In the genomic region with DNA sequence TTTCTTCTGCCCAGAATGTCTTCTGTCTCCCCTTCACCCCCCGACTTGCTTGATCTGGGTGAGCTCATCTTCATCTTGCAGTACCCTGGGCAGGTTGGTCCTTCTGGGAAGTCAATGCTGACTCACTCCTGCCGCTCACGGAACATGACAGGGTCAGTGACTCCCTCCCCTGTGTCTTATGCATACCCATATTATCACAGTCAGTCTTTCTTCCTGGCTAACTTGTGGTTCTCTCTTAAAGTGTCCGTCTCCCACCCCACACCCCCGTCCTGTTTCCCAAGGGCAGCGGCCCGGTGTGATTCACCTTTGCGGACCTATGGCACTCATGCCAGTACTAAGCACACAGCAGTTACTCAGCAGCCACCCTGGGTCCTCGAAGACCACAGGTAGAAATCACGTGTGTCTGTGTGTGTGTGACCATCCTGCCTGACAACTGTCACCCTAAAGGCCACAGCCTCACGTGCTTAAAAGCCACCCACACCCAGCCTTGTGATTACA, we compare ENCODE assay signal across 11 cellular contexts. TPM values are rescaled to one million over a fixed set of nuclear protein-coding genes. Genes with fewer than 3 reads are reported as not detected.
DNase-seq lines count a peak whose midpoint lies in the region; ATAC-seq and TF ChIP-seq lines count a peak whose summit lies in the region.
"Had no signal": no experiment of that assay in that cellular context is flagged by ENCODE, and none has a peak within 500 bp of the region (broad histone marks: within the 10 kb centered on the region; RNA-seq: fewer than 3 reads in every experiment).

No MANE protein-coding gene starts in this region.

- no peak overlapping the region for H3K23ac ChIP-seq in H9 (ENCODE audit: insufficient read length, low read depth, low read length)

- no peak overlapping the region for H3K4me2 ChIP-seq in H9 (ENCODE audit: insufficient read depth, insufficient read length, low read length)

- H3K56ac ChIP-seq in H9 (ENCODE audit: insufficient read length, low read depth, low read length), result no peak overlapping the region

- H2BK5ac ChIP-seq in H9 (ENCODE audit: insufficient read length, low read length), result no peak overlapping the region

- H2BK20ac ChIP-seq in H9 (ENCODE audit: low read depth, low read length, poor library complexity, severe bottlenecking), result no peak overlapping the region

- peak; percentile 33 to 58 for ATAC-seq in stimulated activated naive B cell treated with anti-CD40 and anti-IgM and Interleukin-4, amounts not matched to agents 10 μg/mL and 1 μg/mL and 100 μg/mL, for 72 hours (replicated peaks)
- ATAC-seq in GM21529 (IDR thresholded peaks at IDR 0.05; ENCODE audit: unreplicated experiment), result no peak

- no peak for TF ChIP-seq CTCF in H9 (conservative IDR thresholded peaks at IDR 0.05)

- no peaks in the 10 kb centered on the region for H3K79me2 ChIP-seq in H9 (ENCODE audit: insufficient read depth, low read length)

- H4K20me1 ChIP-seq in H9 (ENCODE audit: control insufficient read depth, insufficient read depth, insufficient read length), result no peaks in the 10 kb centered on the region

- no peak overlapping the region for H3K9ac ChIP-seq in H9 (ENCODE audit: extremely low read depth, insufficient read length, low read length)

- no peak overlapping the region for H4K8ac ChIP-seq in H9 (replicated peaks; ENCODE audit: insufficient read length, low read depth, low read length)

- H3K4me1 ChIP-seq in H9 (ENCODE audit: insufficient read depth, low read length), result no peaks in the 10 kb centered on the region
- H3K4me1 ChIP-seq: Peyer's patch had no signal

- H3K27ac ChIP-seq in H9 (ENCODE audit: insufficient read length, low read depth, low read length), result no peak overlapping the region
- H3K27ac ChIP-seq: lower lobe of right lung, Peyer's patch had no signal

- no peak overlapping the region for H3K18ac ChIP-seq in H9 (ENCODE audit: insufficient read length, low read depth, low read length)

- H3K23me2 ChIP-seq in H9 (ENCODE audit: insufficient read length, low read depth, low read length, poor library complexity, severe bottlenecking), result no peaks in the 10 kb centered on the region

- H2BK15ac ChIP-seq in H9 (ENCODE audit: low read depth, low read length), result no peak overlapping the region

- H3K36me3 Mint-ChIP-seq in activated T-cell treated with anti-CD3 and anti-CD28 coated beads, Interleukin-2, amount 50 U/mL, for 24 hours (ENCODE audit: low read depth), result no peaks in the 10 kb centered on the region
- H3K36me3 Mint-ChIP-seq in stimulated activated naive B cell treated with anti-CD40 and anti-IgM and Interleukin-4, amounts not matched to agents 10 μg/mL and 1 μg/mL and 100 μg/mL, for 72 hours, result no peaks in the 10 kb centered on the region
- peaks cover 10 to 17% (median 14%) of the 10 kb centered on the region in 3 experiments; a peak in 6 of 7 replicates for H3K36me3 Mint-ChIP-seq in H9 (ENCODE audit: insufficient read depth in 1 of 3, low read depth in 3 of 3)

- H3K14ac ChIP-seq in H9 (ENCODE audit: insufficient read depth, low read length), result no peak overlapping the region

- H4K91ac ChIP-seq in H9 (ENCODE audit: insufficient read length, low read depth, low read length), result no peak overlapping the region

- H2AFZ ChIP-seq in H9 (ENCODE audit: low read length), result no peak overlapping the region

- H3K4me3 Mint-ChIP-seq in activated T-cell treated with anti-CD3 and anti-CD28 coated beads, Interleukin-2, amount 50 U/mL, for 24 hours, result peak overlapping the region; percentile 7
- H3K4me3 Mint-ChIP-seq in stimulated activated naive B cell treated with anti-CD40 and anti-IgM and Interleukin-4, amounts not matched to agents 10 μg/mL and 1 μg/mL and 100 μg/mL, for 72 hours, result no peak overlapping the region
- no peak overlapping the region for H3K4me3 Mint-ChIP-seq in H9

- peak; percentile 61 for DNase-seq in activated T-cell treated with anti-CD3 and anti-CD28 coated beads, Interleukin-2, amount 50 U/mL, for 24 hours
- DNase-seq in activated T-cell treated with anti-CD3 and anti-CD28 coated beads for 4 hours, result no peak
- peak; percentile 41 for DNase-seq in activated CD4-positive, CD25-positive, alpha-beta regulatory T cell treated with anti-CD3 and anti-CD28 coated beads, Interleukin-2, amount 50 U/mL, for 72 hours
- DNase-seq in fibroblast of gingiva (ENCODE audit: low read depth), result peak; percentile 26
- DNase-seq in stimulated activated naive B cell treated with anti-CD40 and anti-IgM and Interleukin-4, amounts not matched to agents 10 μg/mL and 1 μg/mL and 100 μg/mL, for 72 hours, result no peak
- DNase-seq in occipital lobe (lab: John Stamatoyannopoulos, UW), result no peak
- no peak for DNase-seq in H9
- DNase-seq: cerebellar nuclear complex, lower lobe of right lung had no signal

- no peaks in the 10 kb centered on the region for H3K9me3 Mint-ChIP-seq in activated T-cell treated with anti-CD3 and anti-CD28 coated beads, Interleukin-2, amount 50 U/mL, for 24 hours
- H3K9me3 Mint-ChIP-seq in stimulated activated naive B cell treated with anti-CD40 and anti-IgM and Interleukin-4, amounts not matched to agents 10 μg/mL and 1 μg/mL and 100 μg/mL, for 72 hours, result no peaks in the 10 kb centered on the region
- peaks cover 62 to 68% of the 10 kb centered on the region in 2 experiments for H3K9me3 Mint-ChIP-seq in H9

- H3K4me1 Mint-ChIP-seq in activated T-cell treated with anti-CD3 and anti-CD28 coated beads, Interleukin-2, amount 50 U/mL, for 24 hours (ENCODE audit: low read depth), result peaks cover 32% of the 10 kb centered on the region
- peaks cover 18 to 20% of the 10 kb centered on the region in 2 donors for H3K4me1 Mint-ChIP-seq in stimulated activated naive B cell treated with anti-CD40 and anti-IgM and Interleukin-4, amounts not matched to agents 10 μg/mL and 1 μg/mL and 100 μg/mL, for 72 hours
- peaks cover 2 to 4% of the 10 kb centered on the region in 2 experiments; a peak in 2 of 4 replicates for H3K4me1 Mint-ChIP-seq in H9

- no peak overlapping the region for H3K4ac ChIP-seq in H9 (ENCODE audit: low read depth, low read length)

- H3K9me3 ChIP-seq in H9 (ENCODE audit: control insufficient read depth, low read depth, low read length), result peaks cover 29% of the 10 kb centered on the region
- H3K9me3 ChIP-seq: lower lobe of right lung, Peyer's patch had no signal

- no peak overlapping the region for H2AK5ac ChIP-seq in H9 (ENCODE audit: insufficient read length, low read length)

- no peak overlapping the region for H3T11ph ChIP-seq in H9 (ENCODE audit: low read length)

- H3K27ac Mint-ChIP-seq in activated T-cell treated with anti-CD3 and anti-CD28 coated beads, Interleukin-2, amount 50 U/mL, for 24 hours, result peak overlapping the region; percentile 80
- H3K27ac Mint-ChIP-seq in stimulated activated naive B cell treated with anti-CD40 and anti-IgM and Interleukin-4, amounts not matched to agents 10 μg/mL and 1 μg/mL and 100 μg/mL, for 72 hours, result no peak overlapping the region
- H3K27ac Mint-ChIP-seq in H9, result peak overlapping the region in 1 of 3 experiments; percentile 19; a peak in 1 of 7 replicates

- no peak overlapping the region for H2BK120ac ChIP-seq in H9 (ENCODE audit: low read depth, low read length, poor library complexity, severe bottlenecking)

- no peak overlapping the region for H2BK12ac ChIP-seq in H9 (ENCODE audit: insufficient read length, low read depth, low read length)

- no CpG with 5 or more reads among the region's 11 CpGs for WGBS in H9 (ENCODE audit: extremely low coverage, insufficient read length, low lambda C conversion rate)

- H3K27me3 ChIP-seq in H9 (ENCODE audit: insufficient read depth, low read length), result no peaks in the 10 kb centered on the region
- H3K27me3 ChIP-seq: Peyer's patch had no signal

- H4K5ac ChIP-seq in H9 (ENCODE audit: insufficient read length, low read depth, low read length), result no peak overlapping the region

- peaks cover 45% of the 10 kb centered on the region for H3K27me3 Mint-ChIP-seq in activated T-cell treated with anti-CD3 and anti-CD28 coated beads, Interleukin-2, amount 50 U/mL, for 24 hours
- peaks cover 7 to 46% of the 10 kb centered on the region in 2 donors for H3K27me3 Mint-ChIP-seq in stimulated activated naive B cell treated with anti-CD40 and anti-IgM and Interleukin-4, amounts not matched to agents 10 μg/mL and 1 μg/mL and 100 μg/mL, for 72 hours
- H3K27me3 Mint-ChIP-seq in H9 (ENCODE audit: low read depth), result no peaks in the 10 kb centered on the region; the same call in 1 of the 2 replicates

- H3K79me1 ChIP-seq in H9 (ENCODE audit: insufficient read depth, low read depth, low read length, poor library complexity, severe bottlenecking), result no peaks in the 10 kb centered on the region

RNA-seq across cellular contexts. Expression of a gene that starts 17.7 kb away (rescaled TPM):
- total RNA-seq in occipital lobe, result 8.6 TPM
- total RNA-seq in H9 (2021), result 7.0 and 8.4 TPM in 2 replicates

RNA-seq across cellular contexts. Expression of a gene that starts 38.6 kb away (rescaled TPM):
- total RNA-seq in occipital lobe, result 103 TPM
- 98.7 and 105 TPM in 2 replicates for total RNA-seq in H9 (2021)

Comparison
In these comparisons a context has a peak if more than half of its experiments do, and no peak if none do; other contexts are left out.
1. DNase-seq: peak in activated T-cell treated with anti-CD3 and anti-CD28 coated beads, Interleukin-2, amount 50 U/mL, for 24 hours (single experiment), activated CD4-positive, CD25-positive, alpha-beta regulatory T cell treated with anti-CD3 and anti-CD28 coated beads, Interleukin-2, amount 50 U/mL, for 72 hours (single experiment) and fibroblast of gingiva (single experiment); none in activated T-cell treated with anti-CD3 and anti-CD28 coated beads for 4 hours (single experiment), stimulated activated naive B cell treated with anti-CD40 and anti-IgM and Interleukin-4, amounts not matched to agents 10 μg/mL and 1 μg/mL and 100 μg/mL, for 72 hours (single experiment), occipital lobe (single experiment) and H9 (single experiment).